In the genomic region with DNA sequence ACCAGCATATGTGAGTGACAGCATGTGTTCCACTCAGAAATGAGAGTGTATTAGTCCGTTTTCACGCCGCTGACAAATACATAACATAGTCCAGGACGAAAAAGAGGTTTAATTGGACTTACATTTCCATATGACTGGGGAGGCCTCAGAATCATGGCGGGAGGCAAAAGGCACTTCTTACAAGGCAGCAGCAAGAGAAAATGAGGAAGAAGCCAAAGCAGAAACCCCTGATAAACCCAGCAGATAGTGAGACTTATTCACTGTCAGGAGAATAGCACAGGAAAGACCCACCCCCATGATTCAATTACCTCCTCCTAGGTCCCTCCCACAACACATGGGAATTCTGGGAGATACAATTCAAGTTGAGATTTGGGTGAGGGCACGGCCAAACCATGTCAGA, we compare ENCODE assay signal across 1 cellular context.
TF ChIP-seq lines count a peak whose summit lies in the region.

No MANE protein-coding gene starts in this region.

TF ChIP-seq in K562, 482 proteins besides CTCF, POLR2A, EP300 and RAD21 (continued from another document):
- 0 out of 2 replicates have a peak, but pooled peaks have one; percentile 19 for TF ChIP-seq L3MBTL2 (IDR thresholded peaks at IDR 0.05)
- peak in 1 of 2 experiments; percentile 59; a peak in 2 of 4 replicates for TF ChIP-seq TRIM24 (IDR thresholded peaks at IDR 0.05)
- peak; percentile 9 for TF ChIP-seq MEIS2 (IDR thresholded peaks at IDR 0.05; ENCODE audit: partially characterized antibody)
- TF ChIP-seq, protein P1, sequence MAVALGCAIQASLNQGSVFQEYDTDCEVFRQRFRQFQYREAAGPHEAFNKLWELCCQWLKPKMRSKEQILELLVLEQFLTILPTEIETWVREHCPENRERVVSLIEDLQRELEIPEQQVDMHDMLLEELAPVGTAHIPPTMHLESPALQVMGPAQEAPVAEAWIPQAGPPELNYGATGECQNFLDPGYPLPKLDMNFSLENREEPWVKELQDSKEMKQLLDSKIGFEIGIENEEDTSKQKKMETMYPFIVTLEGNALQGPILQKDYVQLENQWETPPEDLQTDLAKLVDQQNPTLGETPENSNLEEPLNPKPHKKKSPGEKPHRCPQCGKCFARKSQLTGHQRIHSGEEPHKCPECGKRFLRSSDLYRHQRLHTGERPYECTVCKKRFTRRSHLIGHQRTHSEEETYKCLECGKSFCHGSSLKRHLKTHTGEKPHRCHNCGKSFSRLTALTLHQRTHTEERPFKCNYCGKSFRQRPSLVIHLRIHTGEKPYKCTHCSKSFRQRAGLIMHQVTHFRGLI (CRISPR knock-in tag; IDR thresholded peaks at IDR 0.05), result 0 out of 2 replicates have a peak, but pooled peaks have one; percentile 10
- peak; percentile 71 for TF ChIP-seq ZFP36 (IDR thresholded peaks at IDR 0.05; ENCODE audit: low read depth, low read length, partially characterized antibody)
- 0 out of 2 replicates have a peak, but pooled peaks have one; percentile 11 for TF ChIP-seq ARID1B (IDR thresholded peaks at IDR 0.05)
- TF ChIP-seq EHMT2 (IDR thresholded peaks at IDR 0.05), result peak; percentile 52; the same call in 1 of the 2 replicates
- 0 out of 2 replicates have a peak, but pooled peaks have one; percentile 42 for TF ChIP-seq TRIM28 (IDR thresholded peaks at IDR 0.05)
- TF ChIP-seq ZNF766 (CRISPR knock-in tag; conservative IDR thresholded peaks at IDR 0.05), result peak; percentile 99
